1 cellular context compared by ENCODE assay signal in genomic region chr20:18428490-18429173, GRCh38.
A peak's percentile ranks its signal among the peaks of the same experiment; 100 is the strongest.
TF ChIP-seq lines count a peak whose summit lies in the region.

No MANE protein-coding gene starts in this region.

TF ChIP-seq in HEK293, 187 proteins besides CTCF, POLR2A, EP300 and RAD21 (continued from another document):
- TF ChIP-seq ZNF26 (tag by site-specific recombination; IDR thresholded peaks at IDR 0.05) = no peak
- peak; percentile 98 for TF ChIP-seq ZSCAN30 (tag by site-specific recombination; IDR thresholded peaks at IDR 0.05)
- TF ChIP-seq GLI2 (tag by site-specific recombination; IDR thresholded peaks at IDR 0.05; ENCODE audit: borderline replicate concordance, low read depth) = peak; percentile 51; the same call in 1 of the 2 replicates
- TF ChIP-seq ZNF221 (tag by site-specific recombination; IDR thresholded peaks at IDR 0.05; ENCODE audit: borderline replicate concordance) = no peak
- no peak for TF ChIP-seq SCRT2 (tag by site-specific recombination; IDR thresholded peaks at IDR 0.05)
- TF ChIP-seq SP2 (tag by site-specific recombination; IDR thresholded peaks at IDR 0.05) = no peak
- no peak for TF ChIP-seq ZNF664 (tag by site-specific recombination; IDR thresholded peaks at IDR 0.05)
- TF ChIP-seq ZNF488 (tag by site-specific recombination; IDR thresholded peaks at IDR 0.05) = no peak
- TF ChIP-seq ZNF423 (tag by site-specific recombination; IDR thresholded peaks at IDR 0.05) = peak; percentile 73; the same call in 1 of the 2 replicates
- TF ChIP-seq ZBTB20 (tag by site-specific recombination; IDR thresholded peaks at IDR 0.05) = no peak
- TF ChIP-seq BCL11A (tag by site-specific recombination; IDR thresholded peaks at IDR 0.05; ENCODE audit: low read depth) = peak; percentile 94
- no peak for TF ChIP-seq PBX3 (CRISPR knock-in tag; IDR thresholded peaks at IDR 0.05)
- no peak for TF ChIP-seq ZFP3 (tag by site-specific recombination; IDR thresholded peaks at IDR 0.05; ENCODE audit: low read depth)
- peak; percentile 91 for TF ChIP-seq ZNF549 (tag by site-specific recombination; IDR thresholded peaks at IDR 0.05)
- TF ChIP-seq ZBTB49 (tag by site-specific recombination; IDR thresholded peaks at IDR 0.05; ENCODE audit: low read depth) = no peak
- TF ChIP-seq ZFHX2 (tag by site-specific recombination; conservative IDR thresholded peaks at IDR 0.05) = no peak
- no peak for TF ChIP-seq ZBTB10 (tag by site-specific recombination; IDR thresholded peaks at IDR 0.05)
- no peak for TF ChIP-seq ZNF114 (tag by site-specific recombination; IDR thresholded peaks at IDR 0.05)
- TF ChIP-seq ZNF626 (tag by site-specific recombination; IDR thresholded peaks at IDR 0.05) = peak; percentile 20; the same call in 1 of the 2 replicates
- TF ChIP-seq BCL11B (tag by site-specific recombination; IDR thresholded peaks at IDR 0.05; ENCODE audit: low read depth) = no peak
- no peak for TF ChIP-seq ZSCAN23 (tag by site-specific recombination; IDR thresholded peaks at IDR 0.05)
- TF ChIP-seq SCRT1 (tag by site-specific recombination; IDR thresholded peaks at IDR 0.05; ENCODE audit: borderline replicate concordance) = peak; percentile 69; the same call in 1 of the 2 replicates
- TF ChIP-seq ZNF335 (tag by site-specific recombination; conservative IDR thresholded peaks at IDR 0.05) = 0 out of 2 replicates have a peak, but pooled peaks have one; percentile 2
- no peak for TF ChIP-seq KLF17 (tag by site-specific recombination; IDR thresholded peaks at IDR 0.05)
- peak; percentile 59; the same call in 1 of the 2 replicates for TF ChIP-seq IKZF3 (tag by site-specific recombination; IDR thresholded peaks at IDR 0.05)
- TF ChIP-seq ZNF514 (tag by site-specific recombination; IDR thresholded peaks at IDR 0.05) = no peak
- TF ChIP-seq ZBTB1 (tag by site-specific recombination; IDR thresholded peaks at IDR 0.05) = no peak
- TF ChIP-seq ZNF302 (tag by site-specific recombination; IDR thresholded peaks at IDR 0.05; ENCODE audit: low read depth) = no peak
- TF ChIP-seq ZNF621 (tag by site-specific recombination; IDR thresholded peaks at IDR 0.05) = no peak
- TF ChIP-seq ZNF223 (tag by site-specific recombination; IDR thresholded peaks at IDR 0.05) = no peak
- peak; percentile 94 for TF ChIP-seq PRDM4 (tag by site-specific recombination; IDR thresholded peaks at IDR 0.05)
- no peak for TF ChIP-seq ZNF16 (tag by site-specific recombination; IDR thresholded peaks at IDR 0.05; ENCODE audit: low read depth)
- no peak for TF ChIP-seq HIC1 (tag by site-specific recombination; IDR thresholded peaks at IDR 0.05)
- TF ChIP-seq ZNF639 (tag by site-specific recombination; IDR thresholded peaks at IDR 0.05) = no peak
- TF ChIP-seq MZF1 (tag by site-specific recombination; IDR thresholded peaks at IDR 0.05; ENCODE audit: borderline replicate concordance) = 0 out of 2 replicates have a peak, but pooled peaks have one; percentile 38
- no peak for TF ChIP-seq ZNF132 (tag by site-specific recombination; IDR thresholded peaks at IDR 0.05; ENCODE audit: borderline replicate concordance)
- no peak for TF ChIP-seq ZNF416 (tag by site-specific recombination; IDR thresholded peaks at IDR 0.05)
- TF ChIP-seq YY2 (tag by site-specific recombination; IDR thresholded peaks at IDR 0.05) = no peak
- TF ChIP-seq ZNF266 (tag by site-specific recombination; IDR thresholded peaks at IDR 0.05; ENCODE audit: low read depth) = no peak
- peak; percentile 99 for TF ChIP-seq GLIS1 (tag by site-specific recombination; IDR thresholded peaks at IDR 0.05)
